1 cellular context compared by ENCODE assay signal in the genomic region with DNA sequence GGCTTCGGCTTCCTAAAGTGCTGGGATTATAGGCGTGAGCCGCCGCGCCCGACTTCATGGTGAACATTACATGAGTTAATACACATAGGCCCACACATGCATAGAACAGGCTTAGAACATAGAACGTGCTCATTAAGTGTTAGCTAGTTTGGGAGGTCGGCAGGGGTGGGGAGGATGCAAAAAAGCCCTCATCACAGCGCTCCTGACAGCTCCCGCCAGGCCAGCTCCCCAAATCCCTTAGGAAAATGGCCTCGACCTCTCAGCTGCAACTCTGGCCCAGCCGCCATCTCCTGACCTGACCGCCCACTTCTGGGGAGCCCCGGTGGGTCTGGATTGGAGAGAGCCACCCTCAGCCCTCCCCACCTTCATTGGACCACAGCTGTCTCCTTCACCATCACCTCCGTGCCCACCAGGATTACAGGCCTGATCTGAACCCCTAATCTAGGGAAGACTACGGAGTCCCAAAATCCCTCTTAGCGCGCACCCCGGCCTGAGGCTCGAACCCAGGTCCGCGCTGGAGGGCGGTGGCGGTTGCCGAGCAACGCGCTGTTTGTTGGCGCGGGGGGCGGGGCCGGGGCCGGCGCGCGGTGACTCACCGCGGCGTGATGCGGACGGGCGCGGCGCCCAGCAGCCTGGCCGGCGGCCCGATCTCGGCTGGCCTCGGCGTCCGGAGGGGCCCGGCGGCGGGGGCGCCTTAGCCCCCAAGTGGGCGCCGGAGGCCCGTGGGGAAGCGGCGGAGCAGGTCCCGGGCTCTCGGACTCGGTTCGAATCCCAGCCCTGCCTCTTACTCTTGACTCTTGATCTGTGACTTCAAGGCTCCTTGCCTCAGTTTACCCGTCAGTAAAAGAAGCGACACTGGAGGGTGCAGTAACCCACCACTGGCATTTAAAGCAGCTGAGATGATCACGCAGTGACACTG.
TF ChIP-seq lines count a peak whose summit lies in the region.

No MANE protein-coding gene starts in this region.

TF ChIP-seq in HepG2, 621 proteins besides CTCF, POLR2A, EP300 and RAD21 (continued from another document and continues in another):
- TF ChIP-seq, protein P1, sequence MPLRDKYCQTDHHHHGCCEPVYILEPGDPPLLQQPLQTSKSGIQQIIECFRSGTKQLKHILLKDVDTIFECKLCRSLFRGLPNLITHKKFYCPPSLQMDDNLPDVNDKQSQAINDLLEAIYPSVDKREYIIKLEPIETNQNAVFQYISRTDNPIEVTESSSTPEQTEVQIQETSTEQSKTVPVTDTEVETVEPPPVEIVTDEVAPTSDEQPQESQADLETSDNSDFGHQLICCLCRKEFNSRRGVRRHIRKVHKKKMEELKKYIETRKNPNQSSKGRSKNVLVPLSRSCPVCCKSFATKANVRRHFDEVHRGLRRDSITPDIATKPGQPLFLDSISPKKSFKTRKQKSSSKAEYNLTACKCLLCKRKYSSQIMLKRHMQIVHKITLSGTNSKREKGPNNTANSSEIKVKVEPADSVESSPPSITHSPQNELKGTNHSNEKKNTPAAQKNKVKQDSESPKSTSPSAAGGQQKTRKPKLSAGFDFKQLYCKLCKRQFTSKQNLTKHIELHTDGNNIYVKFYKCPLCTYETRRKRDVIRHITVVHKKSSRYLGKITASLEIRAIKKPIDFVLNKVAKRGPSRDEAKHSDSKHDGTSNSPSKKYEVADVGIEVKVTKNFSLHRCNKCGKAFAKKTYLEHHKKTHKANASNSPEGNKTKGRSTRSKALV (CRISPR knock-in tag; IDR thresholded peaks at IDR 0.05): no peak
- no peak for TF ChIP-seq CCAR2 (optimal IDR thresholded peaks at IDR 0.05; ENCODE audit: low read depth, low read length)
- TF ChIP-seq RORA (CRISPR knock-in tag; IDR thresholded peaks at IDR 0.05): no peak
- TF ChIP-seq, protein P2, sequence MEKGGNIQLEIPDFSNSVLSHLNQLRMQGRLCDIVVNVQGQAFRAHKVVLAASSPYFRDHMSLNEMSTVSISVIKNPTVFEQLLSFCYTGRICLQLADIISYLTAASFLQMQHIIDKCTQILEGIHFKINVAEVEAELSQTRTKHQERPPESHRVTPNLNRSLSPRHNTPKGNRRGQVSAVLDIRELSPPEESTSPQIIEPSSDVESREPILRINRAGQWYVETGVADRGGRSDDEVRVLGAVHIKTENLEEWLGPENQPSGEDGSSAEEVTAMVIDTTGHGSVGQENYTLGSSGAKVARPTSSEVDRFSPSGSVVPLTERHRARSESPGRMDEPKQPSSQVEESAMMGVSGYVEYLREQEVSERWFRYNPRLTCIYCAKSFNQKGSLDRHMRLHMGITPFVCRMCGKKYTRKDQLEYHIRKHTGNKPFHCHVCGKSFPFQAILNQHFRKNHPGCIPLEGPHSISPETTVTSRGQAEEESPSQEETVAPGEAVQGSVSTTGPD (CRISPR knock-in tag; IDR thresholded peaks at IDR 0.05): no peak
- TF ChIP-seq PHF8 (CRISPR knock-in tag; IDR thresholded peaks at IDR 0.05): no peak
- TF ChIP-seq, protein P3, sequence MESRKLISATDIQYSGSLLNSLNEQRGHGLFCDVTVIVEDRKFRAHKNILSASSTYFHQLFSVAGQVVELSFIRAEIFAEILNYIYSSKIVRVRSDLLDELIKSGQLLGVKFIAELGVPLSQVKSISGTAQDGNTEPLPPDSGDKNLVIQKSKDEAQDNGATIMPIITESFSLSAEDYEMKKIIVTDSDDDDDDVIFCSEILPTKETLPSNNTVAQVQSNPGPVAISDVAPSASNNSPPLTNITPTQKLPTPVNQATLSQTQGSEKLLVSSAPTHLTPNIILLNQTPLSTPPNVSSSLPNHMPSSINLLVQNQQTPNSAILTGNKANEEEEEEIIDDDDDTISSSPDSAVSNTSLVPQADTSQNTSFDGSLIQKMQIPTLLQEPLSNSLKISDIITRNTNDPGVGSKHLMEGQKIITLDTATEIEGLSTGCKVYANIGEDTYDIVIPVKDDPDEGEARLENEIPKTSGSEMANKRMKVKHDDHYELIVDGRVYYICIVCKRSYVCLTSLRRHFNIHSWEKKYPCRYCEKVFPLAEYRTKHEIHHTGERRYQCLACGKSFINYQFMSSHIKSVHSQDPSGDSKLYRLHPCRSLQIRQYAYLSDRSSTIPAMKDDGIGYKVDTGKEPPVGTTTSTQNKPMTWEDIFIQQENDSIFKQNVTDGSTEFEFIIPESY (CRISPR knock-in tag; IDR thresholded peaks at IDR 0.05): peak; percentile 22; the same call in 1 of the 2 replicates
- TF ChIP-seq, protein P4, sequence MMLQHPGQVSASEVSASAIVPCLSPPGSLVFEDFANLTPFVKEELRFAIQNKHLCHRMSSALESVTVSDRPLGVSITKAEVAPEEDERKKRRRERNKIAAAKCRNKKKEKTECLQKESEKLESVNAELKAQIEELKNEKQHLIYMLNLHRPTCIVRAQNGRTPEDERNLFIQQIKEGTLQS (CRISPR knock-in tag; IDR thresholded peaks at IDR 0.05): peak; percentile 89
- TF ChIP-seq ZBTB42 (CRISPR knock-in tag; IDR thresholded peaks at IDR 0.05): no peak
- no peak for TF ChIP-seq HHEX (CRISPR knock-in tag; IDR thresholded peaks at IDR 0.05)
- no peak for TF ChIP-seq NKX3-1 (CRISPR knock-in tag; IDR thresholded peaks at IDR 0.05)
- TF ChIP-seq SOX13 (IDR thresholded peaks at IDR 0.05): no peak
- TF ChIP-seq SOX13 (CRISPR knock-in tag; conservative IDR thresholded peaks at IDR 0.05 in 1 of 2, IDR thresholded peaks at IDR 0.05 in 1 of 2): 0 out of 4 replicates have a peak, but pooled peaks of 1 of the 2 experiments have one; percentile 2
- TF ChIP-seq, protein P5, sequence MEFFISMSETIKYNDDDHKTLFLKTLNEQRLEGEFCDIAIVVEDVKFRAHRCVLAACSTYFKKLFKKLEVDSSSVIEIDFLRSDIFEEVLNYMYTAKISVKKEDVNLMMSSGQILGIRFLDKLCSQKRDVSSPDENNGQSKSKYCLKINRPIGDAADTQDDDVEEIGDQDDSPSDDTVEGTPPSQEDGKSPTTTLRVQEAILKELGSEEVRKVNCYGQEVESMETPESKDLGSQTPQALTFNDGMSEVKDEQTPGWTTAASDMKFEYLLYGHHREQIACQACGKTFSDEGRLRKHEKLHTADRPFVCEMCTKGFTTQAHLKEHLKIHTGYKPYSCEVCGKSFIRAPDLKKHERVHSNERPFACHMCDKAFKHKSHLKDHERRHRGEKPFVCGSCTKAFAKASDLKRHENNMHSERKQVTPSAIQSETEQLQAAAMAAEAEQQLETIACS (CRISPR knock-in tag; IDR thresholded peaks at IDR 0.05): no peak
- no peak for TF ChIP-seq ELF1 (CRISPR knock-in tag; IDR thresholded peaks at IDR 0.05)
- TF ChIP-seq MXI1 (IDR thresholded peaks at IDR 0.05; ENCODE audit: borderline replicate concordance, low read depth, low read length): peak; percentile 52; the same call in 1 of the 3 replicates
- TF ChIP-seq, protein P6, sequence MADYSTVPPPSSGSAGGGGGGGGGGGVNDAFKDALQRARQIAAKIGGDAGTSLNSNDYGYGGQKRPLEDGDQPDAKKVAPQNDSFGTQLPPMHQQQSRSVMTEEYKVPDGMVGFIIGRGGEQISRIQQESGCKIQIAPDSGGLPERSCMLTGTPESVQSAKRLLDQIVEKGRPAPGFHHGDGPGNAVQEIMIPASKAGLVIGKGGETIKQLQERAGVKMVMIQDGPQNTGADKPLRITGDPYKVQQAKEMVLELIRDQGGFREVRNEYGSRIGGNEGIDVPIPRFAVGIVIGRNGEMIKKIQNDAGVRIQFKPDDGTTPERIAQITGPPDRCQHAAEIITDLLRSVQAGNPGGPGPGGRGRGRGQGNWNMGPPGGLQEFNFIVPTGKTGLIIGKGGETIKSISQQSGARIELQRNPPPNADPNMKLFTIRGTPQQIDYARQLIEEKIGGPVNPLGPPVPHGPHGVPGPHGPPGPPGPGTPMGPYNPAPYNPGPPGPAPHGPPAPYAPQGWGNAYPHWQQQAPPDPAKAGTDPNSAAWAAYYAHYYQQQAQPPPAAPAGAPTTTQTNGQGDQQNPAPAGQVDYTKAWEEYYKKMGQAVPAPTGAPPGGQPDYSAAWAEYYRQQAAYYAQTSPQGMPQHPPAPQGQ (CRISPR knock-in tag; IDR thresholded peaks at IDR 0.05; ENCODE audit: borderline replicate concordance): no peak
- TF ChIP-seq XBP1 (CRISPR knock-in tag; IDR thresholded peaks at IDR 0.05): no peak
- TF ChIP-seq HOXA9 (CRISPR knock-in tag; IDR thresholded peaks at IDR 0.05; ENCODE audit: borderline replicate concordance): no peak
- TF ChIP-seq POLR2G (IDR thresholded peaks at IDR 0.05; ENCODE audit: low read depth, low read length): peak; percentile 43; the same call in 1 of the 2 replicates
- TF ChIP-seq EED (CRISPR knock-in tag; IDR thresholded peaks at IDR 0.05): no peak
- TF ChIP-seq ZNF333 (CRISPR knock-in tag; IDR thresholded peaks at IDR 0.05; ENCODE audit: borderline replicate concordance): 0 out of 2 replicates have a peak, but pooled peaks have one; percentile 48
- no peak for TF ChIP-seq HCFC1 (IDR thresholded peaks at IDR 0.05; ENCODE audit: low read depth, low read length)
- TF ChIP-seq, protein P7, sequence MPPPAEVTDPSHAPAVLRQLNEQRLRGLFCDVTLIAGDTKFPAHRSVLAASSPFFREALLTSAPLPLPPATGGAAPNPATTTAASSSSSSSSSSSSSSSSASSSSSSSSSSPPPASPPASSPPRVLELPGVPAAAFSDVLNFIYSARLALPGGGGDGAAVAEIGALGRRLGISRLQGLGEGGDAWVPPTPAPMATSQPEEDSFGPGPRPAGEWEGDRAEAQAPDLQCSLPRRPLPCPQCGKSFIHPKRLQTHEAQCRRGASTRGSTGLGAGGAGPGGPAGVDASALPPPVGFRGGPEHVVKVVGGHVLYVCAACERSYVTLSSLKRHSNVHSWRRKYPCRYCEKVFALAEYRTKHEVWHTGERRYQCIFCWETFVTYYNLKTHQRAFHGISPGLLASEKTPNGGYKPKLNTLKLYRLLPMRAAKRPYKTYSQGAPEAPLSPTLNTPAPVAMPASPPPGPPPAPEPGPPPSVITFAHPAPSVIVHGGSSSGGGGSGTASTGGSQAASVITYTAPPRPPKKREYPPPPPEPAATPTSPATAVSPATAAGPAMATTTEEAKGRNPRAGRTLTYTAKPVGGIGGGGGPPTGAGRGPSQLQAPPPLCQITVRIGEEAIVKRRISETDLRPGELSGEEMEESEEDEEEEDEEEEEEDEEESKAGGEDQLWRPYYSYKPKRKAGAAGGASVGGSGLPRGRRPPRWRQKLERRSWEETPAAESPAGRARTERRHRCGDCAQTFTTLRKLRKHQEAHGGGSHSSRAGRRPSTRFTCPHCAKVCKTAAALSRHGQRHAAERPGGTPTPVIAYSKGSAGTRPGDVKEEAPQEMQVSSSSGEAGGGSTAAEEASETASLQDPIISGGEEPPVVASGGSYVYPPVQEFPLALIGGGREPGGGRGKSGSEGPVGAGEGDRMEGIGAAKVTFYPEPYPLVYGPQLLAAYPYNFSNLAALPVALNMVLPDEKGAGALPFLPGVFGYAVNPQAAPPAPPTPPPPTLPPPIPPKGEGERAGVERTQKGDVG (CRISPR knock-in tag; IDR thresholded peaks at IDR 0.05; ENCODE audit: borderline replicate concordance): 0 out of 2 replicates have a peak, but pooled peaks have one; percentile 22
- TF ChIP-seq, protein P8, sequence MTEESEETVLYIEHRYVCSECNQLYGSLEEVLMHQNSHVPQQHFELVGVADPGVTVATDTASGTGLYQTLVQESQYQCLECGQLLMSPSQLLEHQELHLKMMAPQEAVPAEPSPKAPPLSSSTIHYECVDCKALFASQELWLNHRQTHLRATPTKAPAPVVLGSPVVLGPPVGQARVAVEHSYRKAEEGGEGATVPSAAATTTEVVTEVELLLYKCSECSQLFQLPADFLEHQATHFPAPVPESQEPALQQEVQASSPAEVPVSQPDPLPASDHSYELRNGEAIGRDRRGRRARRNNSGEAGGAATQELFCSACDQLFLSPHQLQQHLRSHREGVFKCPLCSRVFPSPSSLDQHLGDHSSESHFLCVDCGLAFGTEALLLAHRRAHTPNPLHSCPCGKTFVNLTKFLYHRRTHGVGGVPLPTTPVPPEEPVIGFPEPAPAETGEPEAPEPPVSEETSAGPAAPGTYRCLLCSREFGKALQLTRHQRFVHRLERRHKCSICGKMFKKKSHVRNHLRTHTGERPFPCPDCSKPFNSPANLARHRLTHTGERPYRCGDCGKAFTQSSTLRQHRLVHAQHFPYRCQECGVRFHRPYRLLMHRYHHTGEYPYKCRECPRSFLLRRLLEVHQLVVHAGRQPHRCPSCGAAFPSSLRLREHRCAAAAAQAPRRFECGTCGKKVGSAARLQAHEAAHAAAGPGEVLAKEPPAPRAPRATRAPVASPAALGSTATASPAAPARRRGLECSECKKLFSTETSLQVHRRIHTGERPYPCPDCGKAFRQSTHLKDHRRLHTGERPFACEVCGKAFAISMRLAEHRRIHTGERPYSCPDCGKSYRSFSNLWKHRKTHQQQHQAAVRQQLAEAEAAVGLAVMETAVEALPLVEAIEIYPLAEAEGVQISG (CRISPR knock-in tag; IDR thresholded peaks at IDR 0.05): peak; percentile 12; the same call in 1 of the 2 replicates
- no peak for TF ChIP-seq NCOA2 (CRISPR knock-in tag; IDR thresholded peaks at IDR 0.05)
- TF ChIP-seq ZNF883 (CRISPR knock-in tag; IDR thresholded peaks at IDR 0.05; ENCODE audit: not compliant biosample characterization): no peak
- no peak; the same call in 1 of the 2 replicates for TF ChIP-seq SALL2 (CRISPR knock-in tag; IDR thresholded peaks at IDR 0.05)
- TF ChIP-seq, protein P9, sequence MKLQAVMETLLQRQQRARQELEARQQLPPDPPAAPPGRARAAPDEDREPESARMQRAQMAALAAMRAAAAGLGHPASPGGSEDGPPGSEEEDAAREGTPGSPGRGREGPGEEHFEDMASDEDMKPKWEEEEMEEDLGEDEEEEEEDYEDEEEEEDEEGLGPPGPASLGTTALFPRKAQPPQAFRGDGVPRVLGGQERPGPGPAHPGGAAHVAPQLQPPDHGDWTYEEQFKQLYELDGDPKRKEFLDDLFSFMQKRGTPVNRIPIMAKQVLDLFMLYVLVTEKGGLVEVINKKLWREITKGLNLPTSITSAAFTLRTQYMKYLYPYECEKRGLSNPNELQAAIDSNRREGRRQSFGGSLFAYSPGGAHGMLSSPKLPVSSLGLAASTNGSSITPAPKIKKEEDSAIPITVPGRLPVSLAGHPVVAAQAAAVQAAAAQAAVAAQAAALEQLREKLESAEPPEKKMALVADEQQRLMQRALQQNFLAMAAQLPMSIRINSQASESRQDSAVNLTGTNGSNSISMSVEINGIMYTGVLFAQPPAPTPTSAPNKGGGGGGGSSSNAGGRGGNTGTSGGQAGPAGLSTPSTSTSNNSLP (IDR thresholded peaks at IDR 0.05; ENCODE audit: low read depth, low read length): no peak
- TF ChIP-seq LCORL (IDR thresholded peaks at IDR 0.05): no peak
- TF ChIP-seq LCORL (CRISPR knock-in tag; IDR thresholded peaks at IDR 0.05): no peak
- TF ChIP-seq SAP130 (CRISPR knock-in tag; IDR thresholded peaks at IDR 0.05; ENCODE audit: low read depth): peak; percentile 37; the same call in 1 of the 2 replicates
- no peak for TF ChIP-seq SMAD9 (CRISPR knock-in tag; IDR thresholded peaks at IDR 0.05)
- TF ChIP-seq, protein P10, sequence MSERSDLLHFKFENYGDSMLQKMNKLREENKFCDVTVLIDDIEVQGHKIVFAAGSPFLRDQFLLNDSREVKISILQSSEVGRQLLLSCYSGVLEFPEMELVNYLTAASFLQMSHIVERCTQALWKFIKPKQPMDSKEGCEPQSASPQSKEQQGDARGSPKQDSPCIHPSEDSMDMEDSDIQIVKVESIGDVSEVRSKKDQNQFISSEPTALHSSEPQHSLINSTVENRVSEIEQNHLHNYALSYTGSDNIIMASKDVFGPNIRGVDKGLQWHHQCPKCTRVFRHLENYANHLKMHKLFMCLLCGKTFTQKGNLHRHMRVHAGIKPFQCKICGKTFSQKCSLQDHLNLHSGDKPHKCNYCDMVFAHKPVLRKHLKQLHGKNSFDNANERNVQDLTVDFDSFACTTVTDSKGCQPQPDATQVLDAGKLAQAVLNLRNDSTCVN (CRISPR knock-in tag; IDR thresholded peaks at IDR 0.05; ENCODE audit: borderline replicate concordance): no peak
- no peak for TF ChIP-seq HMG20B (CRISPR knock-in tag; conservative IDR thresholded peaks at IDR 0.05)
- no peak for TF ChIP-seq RXRA (CRISPR knock-in tag; IDR thresholded peaks at IDR 0.05)
- TF ChIP-seq MIER3 (CRISPR knock-in tag; IDR thresholded peaks at IDR 0.05; ENCODE audit: borderline replicate concordance): no peak
- TF ChIP-seq GZF1 (CRISPR knock-in tag; IDR thresholded peaks at IDR 0.05): no peak
- no peak for TF ChIP-seq ZNF33A (CRISPR knock-in tag; IDR thresholded peaks at IDR 0.05; ENCODE audit: borderline replicate concordance)
- TF ChIP-seq FOXA3 (CRISPR knock-in tag; IDR thresholded peaks at IDR 0.05): peak; percentile 24; the same call in 1 of the 2 replicates
